In the genomic region with DNA sequence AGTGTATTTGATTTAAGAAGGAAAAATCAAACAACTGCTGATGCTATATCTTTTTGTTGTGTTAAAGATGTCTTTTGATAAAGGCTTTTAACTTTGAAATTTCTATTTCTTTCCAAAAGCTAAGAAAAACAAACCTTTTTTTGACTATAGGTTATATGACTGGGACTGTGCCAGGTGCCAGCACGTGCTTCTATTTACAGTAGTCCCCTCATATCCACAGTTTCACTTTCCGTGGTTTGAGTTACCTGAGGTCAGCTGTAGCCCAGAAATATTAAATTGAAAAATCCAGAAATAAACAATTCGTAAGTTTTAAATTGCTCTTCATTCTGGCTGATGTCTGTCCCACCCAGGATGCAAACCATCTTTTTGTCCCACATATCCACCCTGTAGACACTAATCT, we compare ENCODE assay signal across 22 cellular contexts.
"Had no signal": no experiment of that assay in that cellular context is flagged by ENCODE, and none has a peak within 500 bp of the region (broad histone marks: within the 10 kb centered on the region; RNA-seq: fewer than 3 reads in every experiment).

No MANE protein-coding gene starts in this region.

- H3K4me1 ChIP-seq: foreskin keratinocyte, gastroesophageal sphincter, neural progenitor cell, parathyroid adenoma, right lobe of liver, suprapubic skin, vagina had no signal

- H3K79me2 ChIP-seq: hepatocyte, parathyroid adenoma had no signal

- H3K9me3 ChIP-seq: esophagus muscularis mucosa, gastroesophageal sphincter, right lobe of liver, transverse colon, vagina had no signal

- ATAC-seq: foreskin keratinocyte; gastroesophageal sphincter; heart left ventricle; left lobe of liver; naive thymus-derived CD4-positive, alpha-beta T cell; stimulated activated naive B cell treated with anti-CD40 and anti-IgM and Interleukin-4, amounts not matched to agents 10 μg/mL and 1 μg/mL and 100 μg/mL, for 72 hours had no signal

- H3K27ac ChIP-seq: esophagus muscularis mucosa, foreskin keratinocyte, gastroesophageal sphincter, heart left ventricle, hepatocyte, neural progenitor cell, parathyroid adenoma, right lobe of liver, suprapubic skin, transverse colon, vagina had no signal

- FAIRE-seq: endothelial cell of umbilical vein had no signal

- H3K4me3 ChIP-seq: esophagus muscularis mucosa, gastroesophageal sphincter, heart left ventricle, hepatocyte, lung, neural progenitor cell, right lobe of liver, suprapubic skin, transverse colon, vagina had no signal

- H3K9ac ChIP-seq: neural progenitor cell, parathyroid adenoma had no signal

- H3K4me2 ChIP-seq: hepatocyte, neural progenitor cell had no signal

- H3K27me3 ChIP-seq: esophagus muscularis mucosa, foreskin keratinocyte, gastroesophageal sphincter, heart left ventricle, hepatocyte, neural progenitor cell, right lobe of liver, suprapubic skin, transverse colon, vagina had no signal

- DNase-seq: effector CD8-positive, alpha-beta T cell; foreskin keratinocyte; heart left ventricle; kidney; midbrain; naive thymus-derived CD4-positive, alpha-beta T cell; right lobe of liver; small intestine; stimulated activated CD4-positive, alpha-beta T cell treated with anti-CD3 and anti-CD28 coated beads, Interleukin-15, amount 100 ng/mL, for 24 hours; stimulated activated CD4-positive, alpha-beta T cell treated with anti-CD3 and anti-CD28 coated beads, Interleukin-2, amount 100 ng/mL, for 48 hours; stimulated activated naive B cell treated with anti-CD40 and anti-IgM and Interleukin-4, amounts not matched to agents 10 μg/mL and 1 μg/mL and 100 μg/mL, for 72 hours; transverse colon had no signal

- H3K36me3 ChIP-seq: esophagus muscularis mucosa, gastroesophageal sphincter, heart left ventricle, neural progenitor cell, right lobe of liver, suprapubic skin, transverse colon, vagina had no signal

- H2AFZ ChIP-seq: hepatocyte, neural progenitor cell, parathyroid adenoma had no signal
